In the genomic region with DNA sequence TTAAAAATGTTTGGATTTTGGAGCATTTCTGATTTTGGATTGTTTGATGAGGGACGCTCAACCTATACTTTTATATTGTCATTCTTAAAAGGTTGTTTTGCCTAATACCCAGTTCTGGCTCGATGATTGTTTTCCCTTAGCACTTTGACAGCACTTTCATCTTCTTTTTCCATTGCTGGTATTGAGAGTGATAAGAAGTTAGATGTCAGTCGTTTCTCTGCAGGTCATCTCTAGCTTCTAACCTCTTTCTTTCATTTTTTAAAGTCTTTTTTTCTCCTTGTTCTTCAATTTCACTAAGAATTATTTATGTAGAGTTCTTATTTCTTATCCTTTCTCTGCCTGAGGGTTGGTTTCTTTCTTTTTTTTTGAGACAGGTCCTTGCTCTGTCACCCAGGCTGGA, we compare ENCODE assay signal across 1 cellular context.
TF ChIP-seq lines count a peak whose summit lies in the region.

No MANE protein-coding gene starts in this region.

TF ChIP-seq in K562, 482 proteins besides CTCF, POLR2A, EP300 and RAD21:
- peak in 1 of 2 experiments; percentile 54; a peak in 1 of 3 replicates for TF ChIP-seq CBX3 (IDR thresholded peaks at IDR 0.05; ENCODE audit: borderline replicate concordance in 1 of 2, low read length in 2 of 2)
- no peak for TF ChIP-seq TEAD4 (IDR thresholded peaks at IDR 0.05; ENCODE audit: low read length)
- TF ChIP-seq TEAD4 (CRISPR knock-in tag; IDR thresholded peaks at IDR 0.05; ENCODE audit: borderline replicate concordance), result no peak
- TF ChIP-seq, protein P1, sequence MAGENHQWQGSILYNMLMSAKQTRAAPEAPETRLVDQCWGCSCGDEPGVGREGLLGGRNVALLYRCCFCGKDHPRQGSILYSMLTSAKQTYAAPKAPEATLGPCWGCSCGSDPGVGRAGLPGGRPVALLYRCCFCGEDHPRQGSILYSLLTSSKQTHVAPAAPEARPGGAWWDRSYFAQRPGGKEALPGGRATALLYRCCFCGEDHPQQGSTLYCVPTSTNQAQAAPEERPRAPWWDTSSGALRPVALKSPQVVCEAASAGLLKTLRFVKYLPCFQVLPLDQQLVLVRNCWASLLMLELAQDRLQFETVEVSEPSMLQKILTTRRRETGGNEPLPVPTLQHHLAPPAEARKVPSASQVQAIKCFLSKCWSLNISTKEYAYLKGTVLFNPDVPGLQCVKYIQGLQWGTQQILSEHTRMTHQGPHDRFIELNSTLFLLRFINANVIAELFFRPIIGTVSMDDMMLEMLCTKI (IDR thresholded peaks at IDR 0.05; ENCODE audit: partially characterized antibody), result no peak
- peak; percentile 80 for TF ChIP-seq TRIM28 (IDR thresholded peaks at IDR 0.05)
- no peak for TF ChIP-seq CEBPG (CRISPR knock-in tag; IDR thresholded peaks at IDR 0.05)
- TF ChIP-seq CEBPG (tag; conservative IDR thresholded peaks at IDR 0.05 in 1 of 2, IDR thresholded peaks at IDR 0.05 in 1 of 2), result no peak
